In the genomic region with DNA sequence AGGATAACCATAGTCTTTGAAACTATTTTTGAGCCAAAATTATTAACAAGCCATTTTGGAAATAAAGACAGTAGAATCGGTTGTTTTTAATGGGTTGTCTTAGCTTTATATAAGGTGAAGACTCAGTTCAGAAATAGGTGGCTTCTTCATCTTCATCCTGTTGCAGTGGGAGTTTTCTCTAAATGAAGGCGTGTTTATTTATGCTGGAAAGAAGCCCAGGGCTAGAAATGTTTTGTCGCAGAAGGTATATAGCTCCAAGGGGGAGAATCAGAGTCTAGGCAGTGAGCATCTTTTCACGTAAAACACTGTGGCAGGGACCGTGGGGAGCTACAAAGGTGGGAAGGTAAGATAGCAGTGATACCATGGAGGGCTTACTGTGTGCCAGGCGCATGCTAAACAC, we compare ENCODE assay signal across 22 cellular contexts. TPM values are rescaled to one million over a fixed set of nuclear protein-coding genes. Genes with fewer than 3 reads are reported as not detected.
DNase-seq lines count a peak whose midpoint lies in the region; TF ChIP-seq lines count a peak whose summit lies in the region.
"Had no signal": no experiment of that assay in that cellular context is flagged by ENCODE, and none has a peak within 500 bp of the region (broad histone marks: within the 10 kb centered on the region; RNA-seq: fewer than 3 reads in every experiment).

No MANE protein-coding gene starts in this region.

- H3K9me3 Mint-ChIP-seq in MCF 10A (ENCODE audit: unreplicated experiment), result no peaks in the 10 kb centered on the region
- no peaks in the 10 kb centered on the region for H3K9me3 Mint-ChIP-seq in nephron progenitor cell
- H3K9me3 Mint-ChIP-seq: CD8-positive, alpha-beta memory T cell; GM23338 had no signal

- no peak overlapping the region for H3K4me2 ChIP-seq in fibroblast of lung (ENCODE audit: extremely low read depth, insufficient read depth, low read length)
- H3K4me2 ChIP-seq: GM23338 had no signal

- intact Hi-C loops in MCF 10A (cut with micrococcal nuclease), result no loop called here
- intact Hi-C loops in breast epithelium (cut with DNase I; ENCODE audit: low total_unique reads), result no loop called here
- intact Hi-C loops in esophagus squamous epithelium (cut with DNase I), result no loop called here

- TF ChIP-seq CTCF in MCF 10A (IDR thresholded peaks at IDR 0.05; ENCODE audit: unreplicated experiment) (no peak), breast epithelium (IDR thresholded peaks at IDR 0.05) (no peak), fibroblast of lung (conservative IDR thresholded peaks at IDR 0.05 in 1 of 2, IDR thresholded peaks at IDR 0.05 in 1 of 2; ENCODE audit: low read depth in 1 of 2, low read length in 2 of 2) (no peak), nephron progenitor cell (IDR thresholded peaks at IDR 0.05) (no peak), esophagus squamous epithelium (IDR thresholded peaks at IDR 0.05) (no peak)

- H3K4me1 Mint-ChIP-seq in MCF 10A (ENCODE audit: insufficient read depth, unreplicated experiment) (peaks cover 16% of the 10 kb centered on the region), nephron progenitor cell (peaks cover 23% of the 10 kb centered on the region)

- H3K36me3 ChIP-seq in breast epithelium, result no peaks in the 10 kb centered on the region
- no peaks in the 10 kb centered on the region for H3K36me3 ChIP-seq in fibroblast of lung (ENCODE audit: control insufficient read depth, insufficient read depth, low read length)
- H3K36me3 ChIP-seq in esophagus squamous epithelium, result no peaks in the 10 kb centered on the region
- H3K36me3 ChIP-seq: SJSA1 had no signal

- no TSS peak for BruUV-seq in MCF 10A (replicated peaks; lab: Mats Ljungman, UMichigan)

- H3K4me3 Mint-ChIP-seq in MCF 10A (ENCODE audit: unreplicated experiment) (no peak overlapping the region), nephron progenitor cell (no peak overlapping the region)
- H3K4me3 Mint-ChIP-seq: CD8-positive, alpha-beta memory T cell; GM23338 had no signal

- no peaks in the 10 kb centered on the region for H3K79me2 ChIP-seq in fibroblast of lung (ENCODE audit: control insufficient read depth, insufficient read depth, low read length)

- TF ChIP-seq POLR2A in breast epithelium (IDR thresholded peaks at IDR 0.05) (no peak), esophagus squamous epithelium (IDR thresholded peaks at IDR 0.05) (no peak)

- H3K4me3 ChIP-seq in breast epithelium (no peak overlapping the region), fibroblast of lung (replicated peaks in 1 of 4; ENCODE audit: control extremely low read depth in 1 of 4, insufficient read depth in 1 of 4, low read depth in 3 of 4, low read length in 4 of 4) (no peak overlapping the region), esophagus squamous epithelium (no peak overlapping the region)
- H3K4me3 ChIP-seq: GM23338, SJSA1 had no signal

- H3K4me1 ChIP-seq in breast epithelium (no peaks in the 10 kb centered on the region), fibroblast of lung (ENCODE audit: control insufficient read depth, extremely low read depth, insufficient read depth, low read length) (no peaks in the 10 kb centered on the region), esophagus squamous epithelium (peaks cover 0 to 8% (median 3%) of the 10 kb centered on the region in 3 donors)
- H3K4me1 ChIP-seq: SJSA1 had no signal

- H3K9me3 ChIP-seq in breast epithelium, result no peaks in the 10 kb centered on the region
- H3K9me3 ChIP-seq in fibroblast of lung (ENCODE audit: control insufficient read depth, insufficient read depth, low read depth, low read length), result no peaks in the 10 kb centered on the region
- H3K9me3 ChIP-seq in esophagus squamous epithelium, result no peaks in the 10 kb centered on the region
- H3K9me3 ChIP-seq: SJSA1 had no signal

- H3K27ac Mint-ChIP-seq in MCF 10A (ENCODE audit: low read depth, unreplicated experiment) (no peak overlapping the region), nephron progenitor cell (peak overlapping the region; percentile 26)
- H3K27ac Mint-ChIP-seq: CD8-positive, alpha-beta memory T cell had no signal

- CTCF ChIA-PET in MCF 10A (lab: Yijun Ruan, JAX), result interaction anchor here (0.5 to 2.0 kb wide), 4 partner anchors 8 to 184 kb away, joined by 3 to 10 read pairs (median 5); no protein-coding TSS in a partner anchor

- peaks cover 1% of the 10 kb centered on the region for H4K20me1 ChIP-seq in fibroblast of lung (ENCODE audit: control insufficient read depth, extremely low read depth, insufficient read depth, low read length)

- no peak overlapping the region for H2AFZ ChIP-seq in fibroblast of lung (ENCODE audit: low read length)
- H2AFZ ChIP-seq: GM23338 had no signal

- no peak overlapping the region for H3K9ac ChIP-seq in fibroblast of lung (ENCODE audit: insufficient read depth, low read length)

- no peak overlapping the region for H3K27ac ChIP-seq in breast epithelium
- no peak overlapping the region for H3K27ac ChIP-seq in fibroblast of lung (ENCODE audit: insufficient read depth, low read length)
- no peak overlapping the region for H3K27ac ChIP-seq in esophagus squamous epithelium
- H3K27ac ChIP-seq: C4-2B, SJSA1 had no signal

- DNase-seq in MCF 10A (ENCODE audit: unreplicated experiment) (peak; percentile 36), breast epithelium (ENCODE audit: low spot score in 2 of 2) (no peak), astrocyte of the hippocampus (ENCODE audit: low read depth, low spot score) (peak; percentile 23), fibroblast of lung (ENCODE audit: low read depth in 2 of 2) (peak; percentile 42 to 43), nephron progenitor cell (no peak), anterior cingulate cortex (lab: John Stamatoyannopoulos, UW) (no peak), esophagus squamous epithelium (lab: John Stamatoyannopoulos, UW) (no peak)
- DNase-seq in stimulated activated CD4-positive, alpha-beta T cell treated with anti-CD3 and anti-CD28 coated beads, Interleukin-4, amount 100 ng/mL, for 4 hours, result no peak
- DNase-seq: CD8-positive, alpha-beta memory T cell; DMS79; HCEC 1CT; KG1; NCI-H1105; NCI-H146; NCI-H2029; NCI-H345; NCI-H524; NCI-H82; OCI-M1 had no signal

- POLR2A ChIA-PET in MCF 10A (lab: Yijun Ruan, JAX), result interaction anchor here (0.9 to 1.2 kb wide), 2 partner anchors 9 to 35 kb away, joined by 3 to 4 read pairs; a partner anchor contains a TSS

- H3K27me3 Mint-ChIP-seq in MCF 10A (ENCODE audit: insufficient read depth, unreplicated experiment), result no peaks in the 10 kb centered on the region
- H3K27me3 Mint-ChIP-seq in nephron progenitor cell (ENCODE audit: low read depth, poor library complexity), result peaks cover 50% of the 10 kb centered on the region
- H3K27me3 Mint-ChIP-seq: CD8-positive, alpha-beta memory T cell had no signal

- H3K27me3 ChIP-seq in breast epithelium, result no peaks in the 10 kb centered on the region
- no peaks in the 10 kb centered on the region for H3K27me3 ChIP-seq in fibroblast of lung (ENCODE audit: control insufficient read depth, insufficient read depth, low read length)
- H3K27me3 ChIP-seq in esophagus squamous epithelium, result no peaks in the 10 kb centered on the region
- H3K27me3 ChIP-seq: SJSA1 had no signal

- WGBS in esophagus squamous epithelium, 2 donors, result 74 to 75% methylated on average over 6 of the region's 6 CpGs

- H3K36me3 Mint-ChIP-seq in MCF 10A (ENCODE audit: insufficient read depth, unreplicated experiment) (peaks cover 5% of the 10 kb centered on the region), nephron progenitor cell (ENCODE audit: low read depth) (peaks cover 5% of the 10 kb centered on the region)

RNA-seq across cellular contexts. Expression of a gene that starts 34.3 kb away (rescaled TPM):
- 13.0 and 18.2 TPM in 2 replicates for total RNA-seq in MCF 10A (2022)
- total RNA-seq in breast epithelium, result 10 to 100 TPM; 12.0 to 29.6 (median 24.3) TPM
- 18.5 and 22.6 TPM in 2 replicates for total RNA-seq in fibroblast of lung
- 11.0 and 16.6 TPM in 2 replicates for polyA plus RNA-seq in fibroblast of lung
- 9.9 and 13.9 TPM in 2 replicates for polyA plus RNA-seq in fibroblast of lung (2012)
- polyA minus RNA-seq in fibroblast of lung (ENCODE audit: low replicate concordance), result 18.1 and 31.6 TPM in 2 replicates
- 10 to 100 TPM in 3 of 4 donors, 1 to 10 TPM in 1; 8.3 to 18.5 (median 13.0) TPM for total RNA-seq in esophagus squamous epithelium

RNA-seq across cellular contexts. Expression of a gene that starts 34.9 kb away (rescaled TPM):
- total RNA-seq in MCF 10A (2022) (31.6 and 36.1 TPM in 2 replicates), breast epithelium (10 to 100 TPM; 24.4 to 38.0 (median 25.0) TPM), fibroblast of lung (14.5 and 18.0 TPM in 2 replicates), esophagus squamous epithelium (10 to 100 TPM in 3 of 4 donors, 1 to 10 TPM in 1; 9.2 to 28.2 (median 14.2) TPM)
- polyA plus RNA-seq in fibroblast of lung, result 30.3 and 31.9 TPM in 2 replicates
- 27.4 and 29.6 TPM in 2 replicates for polyA plus RNA-seq in fibroblast of lung (2012)
- 13.6 and 15.8 TPM in 2 replicates for polyA minus RNA-seq in fibroblast of lung (ENCODE audit: low replicate concordance)

Comparison
In these comparisons a context has a peak if more than half of its experiments do, and no peak if none do; other contexts are left out.
1. DNase-seq: peak in MCF 10A (single experiment), astrocyte of the hippocampus (single experiment) and fibroblast of lung (2 of 2); none in breast epithelium (0 of 2), nephron progenitor cell (single experiment), anterior cingulate cortex (0 of 58), stimulated activated CD4-positive, alpha-beta T cell treated with anti-CD3 and anti-CD28 coated beads, Interleukin-4, amount 100 ng/mL, for 4 hours (0 of 2) and esophagus squamous epithelium (single experiment).